Comparison of ENCODE assay signal across 9 cellular contexts in the genomic region with DNA sequence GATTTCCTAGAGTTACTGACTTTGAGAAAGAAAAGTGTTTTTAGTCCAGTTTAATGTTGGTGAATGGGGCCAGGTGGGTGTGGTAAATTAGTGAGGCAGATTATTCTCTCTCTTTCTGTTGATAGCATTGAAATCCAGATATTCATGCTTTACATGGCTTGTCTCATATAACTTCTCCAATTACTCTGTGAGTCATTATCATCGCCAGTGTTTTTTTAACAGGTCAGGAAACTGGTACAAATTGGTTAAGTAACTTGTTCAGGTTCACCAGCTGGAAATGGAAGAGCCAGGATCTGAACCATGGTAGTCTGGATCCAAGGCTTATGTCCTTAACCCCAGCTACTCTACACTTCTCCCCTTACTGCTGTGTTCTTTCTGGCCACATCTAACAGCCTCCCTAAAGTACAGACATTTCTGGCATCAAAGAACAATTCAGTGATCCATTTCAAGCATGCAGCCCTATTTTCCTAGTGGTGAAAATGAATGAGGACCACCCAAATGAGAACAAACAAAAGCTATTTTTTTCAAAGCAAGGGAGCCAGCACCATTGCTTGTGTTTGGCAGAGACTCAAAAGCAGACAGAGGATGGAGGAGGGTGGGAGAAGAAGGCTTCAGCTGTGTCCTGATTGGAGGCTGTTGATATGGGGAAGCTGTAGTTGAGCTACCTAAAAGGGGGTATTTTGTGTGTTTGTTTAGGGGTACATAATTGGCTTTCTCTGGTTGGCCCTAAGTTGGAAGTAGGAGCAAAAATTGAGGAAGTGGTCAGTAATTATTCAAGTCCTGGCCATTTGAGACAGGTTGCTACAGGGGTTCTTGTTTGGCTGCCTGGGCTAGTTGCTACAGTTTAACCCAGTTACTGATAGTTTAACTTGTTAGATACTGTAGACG. TPM values are rescaled to one million over a fixed set of nuclear protein-coding genes. Genes with fewer than 3 reads are reported as not detected.
DNase-seq lines count a peak whose midpoint lies in the region; ATAC-seq and TF ChIP-seq lines count a peak whose summit lies in the region.
"Had no signal": no experiment of that assay in that cellular context is flagged by ENCODE, and none has a peak within 500 bp of the region (broad histone marks: within the 10 kb centered on the region; RNA-seq: fewer than 3 reads in every experiment).

No MANE protein-coding gene starts in this region.

- TF ChIP-seq POLR2A in heart left ventricle (IDR thresholded peaks at IDR 0.05), result no peak

- H3K27ac ChIP-seq in heart left ventricle, result peak overlapping the region in 7 of 12 donors; percentile 82 to 96 (median 91)
- peak overlapping the region; percentile 94 for H3K27ac ChIP-seq in upper lobe of right lung

- H3K36me3 ChIP-seq in heart left ventricle, result no peaks in the 10 kb centered on the region
- no peaks in the 10 kb centered on the region for H3K36me3 ChIP-seq in upper lobe of right lung

- ATAC-seq in heart left ventricle (no peak), Right ventricle myocardium superior (ENCODE audit: poor library complexity) (no peak), upper lobe of right lung (no peak), GM21390 (IDR thresholded peaks at IDR 0.05; ENCODE audit: unreplicated experiment) (no peak)

- H3K4me3 ChIP-seq in heart left ventricle, result peak overlapping the region in 9 of 12 donors; percentile 59 to 75 (median 65)
- H3K4me3 ChIP-seq in upper lobe of right lung, result peak overlapping the region; percentile 66

- peaks cover 0 to 70% (median 7%) of the 10 kb centered on the region in 12 donors for H3K4me1 ChIP-seq in heart left ventricle
- peaks cover 37% of the 10 kb centered on the region for H3K4me1 ChIP-seq in upper lobe of right lung

- DNase-seq in heart left ventricle, result no peak
- DNase-seq in Right ventricle myocardium superior, result no peak
- DNase-seq in NOMO-1 treated with DMSO at 0.1 percent for 48 hours (lab: John Stamatoyannopoulos, UW; ENCODE audit: unreplicated experiment), result peak; percentile 85
- DNase-seq in fibroblast of gingiva (ENCODE audit: low read depth), result peak; percentile 33
- no peak for DNase-seq in upper lobe of right lung
- DNase-seq in NCI-H524 treated with DMSO at 0.1 percent for 48 hours (lab: John Stamatoyannopoulos, UW), result no peak
- DNase-seq in cerebellum (ENCODE audit: low spot score), result no peak
- DNase-seq: activated CD4-positive, alpha-beta T cell treated with anti-CD3 and anti-CD28 coated beads, Interleukin-2, amount 10 ng/mL, durations not matched to agents 7 days and 5 days had no signal

- 62 to 78% (median 74%) methylated on average over 2 of the region's 2 CpGs for WGBS in heart left ventricle, 4 donors

- intact Hi-C loops in heart left ventricle (cut with DNase I) (loop anchor here in 1 of 10 donors (5.0 kb wide), 1 partner anchor 47 kb away; no protein-coding TSS in a partner anchor), Right ventricle myocardium superior (cut with DNase I) (no loop called here), upper lobe of right lung (cut with DNase I) (no loop called here)

- H3K27me3 ChIP-seq in heart left ventricle (peaks cover 0 to 11% (median 0%) of the 10 kb centered on the region in 9 donors), upper lobe of right lung (no peaks in the 10 kb centered on the region)

- H3K9me3 ChIP-seq in heart left ventricle (no peaks in the 10 kb centered on the region), upper lobe of right lung (no peaks in the 10 kb centered on the region)

- TF ChIP-seq CTCF in heart left ventricle (IDR thresholded peaks at IDR 0.05), result no peak
- no peak for TF ChIP-seq CTCF in upper lobe of right lung (IDR thresholded peaks at IDR 0.05)

RNA-seq across cellular contexts. Expression of a gene that starts 1.7 kb away (rescaled TPM):
- total RNA-seq in heart left ventricle, result 10 to 100 TPM in 1 of 9 donors, 1 to 10 TPM in 8; 3.0 to 11.4 (median 5.7) TPM
- polyA plus RNA-seq in heart left ventricle, result 1 to 10 TPM; 2.2 to 3.6 TPM
- 4.0 TPM for total RNA-seq in Right ventricle myocardium superior
- total RNA-seq in upper lobe of right lung, result 44.6 TPM
- total RNA-seq in cerebellum, result 12.6 TPM

RNA-seq across cellular contexts. Expression of a gene that starts 21.0 kb away (rescaled TPM):
- total RNA-seq in heart left ventricle (100 to 1,000 TPM in 1 of 9 donors, 10 to 100 TPM in 8; 52.2 to 131 (median 85.3) TPM), Right ventricle myocardium superior (60.8 TPM), upper lobe of right lung (154 TPM), cerebellum (30.6 TPM)
- polyA plus RNA-seq in heart left ventricle, result 100 to 1,000 TPM in 1 of 2 donors, 10 to 100 TPM in 1; 91.2 to 129 TPM

Comparison
In these comparisons a context has a peak if more than half of its experiments do, and no peak if none do; other contexts are left out.
1. DNase-seq: peak in NOMO-1 treated with DMSO at 0.1 percent for 48 hours (single experiment) and fibroblast of gingiva (single experiment); none in heart left ventricle (0 of 5), Right ventricle myocardium superior (single experiment), upper lobe of right lung (single experiment), NCI-H524 treated with DMSO at 0.1 percent for 48 hours (single experiment) and cerebellum (single experiment).